Comparison of ENCODE assay signal across 1 cellular context in genomic region chr19:35748106-35749020, GRCh38.
TF ChIP-seq lines count a peak whose summit lies in the region.

Gene LIN37 (plus strand): TSS chr19:35748576. CDS start chr19:35748725, 149 bp downstream.

TF ChIP-seq in HepG2, 621 proteins besides CTCF, POLR2A, EP300 and RAD21 (continued from another document):
- TF ChIP-seq KIAA2018 (CRISPR knock-in tag; IDR thresholded peaks at IDR 0.05; ENCODE audit: borderline replicate concordance) (no peak), ZNF251 (CRISPR knock-in tag; IDR thresholded peaks at IDR 0.05) (0 out of 2 replicates have a peak, but pooled peaks have one; percentile 77), HNRNPK (IDR thresholded peaks at IDR 0.05; ENCODE audit: low read depth, low read length, poor library complexity, severe bottlenecking) (no peak), NR2F1 (CRISPR knock-in tag; IDR thresholded peaks at IDR 0.05) (peak; percentile 66 to 68; a peak in 3 of 4 replicates), KLF6 (CRISPR knock-in tag; IDR thresholded peaks at IDR 0.05) (no peak; the same call in 1 of the 2 replicates), DNMT3B (CRISPR knock-in tag; conservative IDR thresholded peaks at IDR 0.05) (no peak), RBFOX2 (IDR thresholded peaks at IDR 0.05; ENCODE audit: low read depth, low read length) (peak; percentile 58), JDP2 (CRISPR knock-in tag; IDR thresholded peaks at IDR 0.05; ENCODE audit: borderline replicate concordance) (no peak), MBD4 (IDR thresholded peaks at IDR 0.05; ENCODE audit: borderline replicate concordance, low read length) (no peak), ATRX (CRISPR knock-in tag; IDR thresholded peaks at IDR 0.05; ENCODE audit: borderline replicate concordance) (no peak), HNRNPH1 (optimal IDR thresholded peaks at IDR 0.05; ENCODE audit: low read depth, low read length) (no peak), ZNF205 (CRISPR knock-in tag; IDR thresholded peaks at IDR 0.05) (0 out of 2 replicates have a peak, but pooled peaks have one; percentile 38), ZNF780A (CRISPR knock-in tag; IDR thresholded peaks at IDR 0.05) (no peak), ASH2L (IDR thresholded peaks at IDR 0.05; ENCODE audit: insufficient read length, low read depth, low read length) (peak; percentile 61), ZNF546 (CRISPR knock-in tag; conservative IDR thresholded peaks at IDR 0.05) (peak; percentile 56; the same call in 1 of the 2 replicates), RNF2 (conservative IDR thresholded peaks at IDR 0.05; ENCODE audit: low read depth) (no peak; the same call in 1 of the 2 replicates), HDAC6 (IDR thresholded peaks at IDR 0.05; ENCODE audit: low read depth, low read length) (no peak), ARNTL (CRISPR knock-in tag; IDR thresholded peaks at IDR 0.05) (peak; percentile 61; the same call in 1 of the 2 replicates), AKAP8 (CRISPR knock-in tag; IDR thresholded peaks at IDR 0.05) (no peak), ZNF331 (CRISPR knock-in tag; IDR thresholded peaks at IDR 0.05) (no peak), ZNF782 (CRISPR knock-in tag; IDR thresholded peaks at IDR 0.05; ENCODE audit: borderline replicate concordance) (no peak; the same call in 1 of the 2 replicates), CAMTA2 (CRISPR knock-in tag; IDR thresholded peaks at IDR 0.05; ENCODE audit: borderline replicate concordance) (no peak), RARG (CRISPR knock-in tag; IDR thresholded peaks at IDR 0.05; ENCODE audit: low read depth) (no peak), FOXJ3 (CRISPR knock-in tag; IDR thresholded peaks at IDR 0.05; ENCODE audit: borderline replicate concordance) (peak; percentile 79), ZNF556 (CRISPR knock-in tag; IDR thresholded peaks at IDR 0.05; ENCODE audit: borderline replicate concordance) (no peak; the same call in 1 of the 2 replicates), HNRNPUL1 (IDR thresholded peaks at IDR 0.05; ENCODE audit: low read depth, low read length) (no peak), EHMT2 (IDR thresholded peaks at IDR 0.05; ENCODE audit: borderline replicate concordance, low read depth, low read length) (no peak), ZNF292 (CRISPR knock-in tag; IDR thresholded peaks at IDR 0.05; ENCODE audit: borderline replicate concordance, low read depth) (no peak), CEBPB (IDR thresholded peaks at IDR 0.05; ENCODE audit: borderline replicate concordance, low read depth, low read length) (peak; percentile 97), KMT2A (CRISPR knock-in tag; IDR thresholded peaks at IDR 0.05) (peak; percentile 50; the same call in 1 of the 2 replicates), ZNF563 (CRISPR knock-in tag; IDR thresholded peaks at IDR 0.05) (peak; percentile 33; the same call in 1 of the 2 replicates), ZNF770 (CRISPR knock-in tag; IDR thresholded peaks at IDR 0.05) (peak; percentile 44; the same call in 1 of the 2 replicates), TERF1 (CRISPR knock-in tag; IDR thresholded peaks at IDR 0.05) (no peak)
- TF ChIP-seq, protein P1, sequence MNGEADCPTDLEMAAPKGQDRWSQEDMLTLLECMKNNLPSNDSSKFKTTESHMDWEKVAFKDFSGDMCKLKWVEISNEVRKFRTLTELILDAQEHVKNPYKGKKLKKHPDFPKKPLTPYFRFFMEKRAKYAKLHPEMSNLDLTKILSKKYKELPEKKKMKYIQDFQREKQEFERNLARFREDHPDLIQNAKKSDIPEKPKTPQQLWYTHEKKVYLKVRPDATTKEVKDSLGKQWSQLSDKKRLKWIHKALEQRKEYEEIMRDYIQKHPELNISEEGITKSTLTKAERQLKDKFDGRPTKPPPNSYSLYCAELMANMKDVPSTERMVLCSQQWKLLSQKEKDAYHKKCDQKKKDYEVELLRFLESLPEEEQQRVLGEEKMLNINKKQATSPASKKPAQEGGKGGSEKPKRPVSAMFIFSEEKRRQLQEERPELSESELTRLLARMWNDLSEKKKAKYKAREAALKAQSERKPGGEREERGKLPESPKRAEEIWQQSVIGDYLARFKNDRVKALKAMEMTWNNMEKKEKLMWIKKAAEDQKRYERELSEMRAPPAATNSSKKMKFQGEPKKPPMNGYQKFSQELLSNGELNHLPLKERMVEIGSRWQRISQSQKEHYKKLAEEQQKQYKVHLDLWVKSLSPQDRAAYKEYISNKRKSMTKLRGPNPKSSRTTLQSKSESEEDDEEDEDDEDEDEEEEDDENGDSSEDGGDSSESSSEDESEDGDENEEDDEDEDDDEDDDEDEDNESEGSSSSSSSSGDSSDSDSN (CRISPR knock-in tag; IDR thresholded peaks at IDR 0.05), result no peak
- TF ChIP-seq, protein P2, sequence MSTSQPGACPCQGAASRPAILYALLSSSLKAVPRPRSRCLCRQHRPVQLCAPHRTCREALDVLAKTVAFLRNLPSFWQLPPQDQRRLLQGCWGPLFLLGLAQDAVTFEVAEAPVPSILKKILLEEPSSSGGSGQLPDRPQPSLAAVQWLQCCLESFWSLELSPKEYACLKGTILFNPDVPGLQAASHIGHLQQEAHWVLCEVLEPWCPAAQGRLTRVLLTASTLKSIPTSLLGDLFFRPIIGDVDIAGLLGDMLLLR (CRISPR knock-in tag; IDR thresholded peaks at IDR 0.05), result 0 out of 2 replicates have a peak, but pooled peaks have one; percentile 25
- TF ChIP-seq, protein P3, sequence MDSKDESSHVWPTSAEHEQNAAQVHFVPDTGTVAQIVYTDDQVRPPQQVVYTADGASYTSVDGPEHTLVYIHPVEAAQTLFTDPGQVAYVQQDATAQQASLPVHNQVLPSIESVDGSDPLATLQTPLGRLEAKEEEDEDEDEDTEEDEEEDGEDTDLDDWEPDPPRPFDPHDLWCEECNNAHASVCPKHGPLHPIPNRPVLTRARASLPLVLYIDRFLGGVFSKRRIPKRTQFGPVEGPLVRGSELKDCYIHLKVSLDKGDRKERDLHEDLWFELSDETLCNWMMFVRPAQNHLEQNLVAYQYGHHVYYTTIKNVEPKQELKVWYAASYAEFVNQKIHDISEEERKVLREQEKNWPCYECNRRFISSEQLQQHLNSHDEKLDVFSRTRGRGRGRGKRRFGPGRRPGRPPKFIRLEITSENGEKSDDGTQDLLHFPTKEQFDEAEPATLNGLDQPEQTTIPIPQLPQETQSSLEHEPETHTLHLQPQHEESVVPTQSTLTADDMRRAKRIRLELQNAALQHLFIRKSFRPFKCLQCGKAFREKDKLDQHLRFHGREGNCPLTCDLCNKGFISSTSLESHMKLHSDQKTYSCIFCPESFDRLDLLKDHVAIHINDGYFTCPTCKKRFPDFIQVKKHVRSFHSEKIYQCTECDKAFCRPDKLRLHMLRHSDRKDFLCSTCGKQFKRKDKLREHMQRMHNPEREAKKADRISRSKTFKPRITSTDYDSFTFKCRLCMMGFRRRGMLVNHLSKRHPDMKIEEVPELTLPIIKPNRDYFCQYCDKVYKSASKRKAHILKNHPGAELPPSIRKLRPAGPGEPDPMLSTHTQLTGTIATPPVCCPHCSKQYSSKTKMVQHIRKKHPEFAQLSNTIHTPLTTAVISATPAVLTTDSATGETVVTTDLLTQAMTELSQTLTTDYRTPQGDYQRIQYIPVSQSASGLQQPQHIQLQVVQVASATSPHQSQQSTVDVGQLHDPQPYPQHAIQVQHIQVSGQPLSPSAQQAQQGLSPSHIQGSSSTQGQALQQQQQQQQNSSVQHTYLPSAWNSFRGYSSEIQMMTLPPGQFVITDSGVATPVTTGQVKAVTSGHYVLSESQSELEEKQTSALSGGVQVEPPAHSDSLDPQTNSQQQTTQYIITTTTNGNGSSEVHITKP (CRISPR knock-in tag; IDR thresholded peaks at IDR 0.05; ENCODE audit: low read depth), result peak; percentile 82
